Comparison of ENCODE assay signal across 8 cellular contexts in the genomic region with DNA sequence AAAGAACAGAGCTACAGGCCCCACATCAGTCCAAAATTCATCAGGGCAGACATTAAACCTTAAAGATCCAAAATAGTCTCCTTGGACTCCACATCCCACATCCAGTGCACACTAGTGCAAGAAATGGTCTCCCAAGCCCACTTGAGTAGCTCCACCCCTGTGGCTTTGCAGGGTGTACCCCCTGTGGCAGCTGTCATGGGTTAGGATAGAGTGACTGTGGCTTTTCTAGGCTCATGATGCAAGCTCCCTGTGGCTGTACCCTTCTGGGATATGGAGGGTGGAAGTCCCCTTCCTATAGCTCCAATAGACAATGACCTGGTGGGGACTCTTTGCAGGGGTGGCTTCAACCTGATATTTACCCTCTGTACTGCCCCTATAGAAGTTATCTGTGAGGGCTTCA.
"Had no signal": no experiment of that assay in that cellular context is flagged by ENCODE, and none has a peak within 500 bp of the region (broad histone marks: within the 10 kb centered on the region; RNA-seq: fewer than 3 reads in every experiment).

No MANE protein-coding gene starts in this region.

- H3K4me2 ChIP-seq: GM23338 had no signal

- H3K4me3 ChIP-seq: GM23248, GM23338, HAP-1 had no signal

- H3K9me3 ChIP-seq: HAP-1 had no signal

- H3K9ac ChIP-seq: GM23248 had no signal

- DNase-seq: GM23248, GOT3, H7, H9, HCEC 1CT, HFFc6 had no signal

- H3K4me1 ChIP-seq: HAP-1 had no signal

- H3K36me3 ChIP-seq: HAP-1 had no signal

- H2AFZ ChIP-seq: GM23248, GM23338 had no signal

- H3K27ac ChIP-seq: GM23248 had no signal
